15 cellular contexts compared by ENCODE assay signal in genomic region chr11:2934611-2935239, GRCh38. TPM values are rescaled to one million over a fixed set of nuclear protein-coding genes. Genes with fewer than 3 reads are reported as not detected.
"Had no signal": no experiment of that assay in that cellular context is flagged by ENCODE, and none has a peak within 500 bp of the region (broad histone marks: within the 10 kb centered on the region; RNA-seq: fewer than 3 reads in every experiment).

No MANE protein-coding gene starts in this region.

- H3K9me3 ChIP-seq: colonic mucosa, prostate gland, right lobe of liver, thyroid gland had no signal

- ATAC-seq: activated naive CD4-positive, alpha-beta T cell treated with anti-CD3 and anti-CD28 coated beads, Interleukin-2, amount 50 U/mL, for 72 hours; naive thymus-derived CD8-positive, alpha-beta T cell; right lobe of liver; stimulated activated memory B cell treated with anti-CD40 and anti-IgM and Interleukin-4, amounts not matched to agents 10 μg/mL and 1 μg/mL and 100 μg/mL, for 72 hours had no signal

- DNase-seq: activated CD4-positive, alpha-beta T cell treated with anti-CD3 and anti-CD28 coated beads, Interleukin-2, amount 50 U/mL, for 1 hour; activated effector memory CD4-positive, alpha-beta T cell treated with Interleukin-2 at 50 U/mL for 16 hours; caudate nucleus; colonic mucosa; islet precursor cell; occipital lobe; right lobe of liver; stimulated activated CD4-positive, alpha-beta T cell treated with anti-CD3 and anti-CD28 coated beads, Interleukin-12 subunit alpha, Interleukin-12 subunit beta, amount 100 ng/mL, for 4 hours; thyroid gland; uterus had no signal

- H3K27ac ChIP-seq: colonic mucosa, esophagus muscularis mucosa, prostate gland, right lobe of liver, thyroid gland, uterus had no signal

- H3K27ac Mint-ChIP-seq: stimulated activated memory B cell treated with anti-CD40 and anti-IgM and Interleukin-4, amounts not matched to agents 10 μg/mL and 1 μg/mL and 100 μg/mL, for 72 hours had no signal

- H3K4me3 ChIP-seq: colonic mucosa, esophagus muscularis mucosa, prostate gland, right lobe of liver, thyroid gland, uterus had no signal

- H3K27me3 ChIP-seq: colonic mucosa, right lobe of liver, thyroid gland, uterus had no signal

- H3K4me1 ChIP-seq: colonic mucosa, prostate gland had no signal

- H3K36me3 ChIP-seq: colonic mucosa, esophagus muscularis mucosa, prostate gland, right lobe of liver, thyroid gland, uterus had no signal

- H3K4me3 Mint-ChIP-seq: naive thymus-derived CD8-positive, alpha-beta T cell; stimulated activated memory B cell treated with anti-CD40 and anti-IgM and Interleukin-4, amounts not matched to agents 10 μg/mL and 1 μg/mL and 100 μg/mL, for 72 hours had no signal

RNA-seq across cellular contexts. Expression of gene PHLDA2, which starts 5.5 kb away (rescaled TPM):
- total RNA-seq: occipital lobe had no signal
